In the genomic region with DNA sequence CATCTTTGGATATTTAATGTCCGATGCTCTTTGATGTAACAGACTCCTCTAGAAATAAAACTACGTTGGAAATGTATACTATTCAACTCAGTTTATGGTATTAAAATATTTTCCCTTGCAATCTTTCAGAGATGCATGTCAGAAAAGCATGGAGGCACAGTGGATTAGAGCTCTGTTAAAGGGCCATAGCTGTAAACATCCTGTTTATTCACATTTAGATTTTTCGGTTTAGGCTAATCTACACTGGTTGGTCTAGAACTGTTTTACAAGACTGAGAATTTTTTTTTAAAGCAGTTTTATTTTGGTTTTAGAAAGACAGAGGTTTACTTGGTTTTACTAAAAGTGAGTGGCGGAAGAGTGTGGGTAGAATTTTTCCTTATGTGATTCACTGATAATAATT, we compare ENCODE assay signal across 17 cellular contexts.
"Had no signal": no experiment of that assay in that cellular context is flagged by ENCODE, and none has a peak within 500 bp of the region (broad histone marks: within the 10 kb centered on the region; RNA-seq: fewer than 3 reads in every experiment).

No MANE protein-coding gene starts in this region.

- H3K4me3 ChIP-seq: esophagus muscularis mucosa, gastrocnemius medialis, heart right ventricle, pancreas, tibial artery had no signal

- H3K27me3 ChIP-seq: esophagus muscularis mucosa, gastrocnemius medialis, heart right ventricle, pancreas, tibial artery had no signal

- H3K27me3 Mint-ChIP-seq: naive B cell, progenitor cell of endocrine pancreas had no signal

- H3K27ac Mint-ChIP-seq: nephron, progenitor cell of endocrine pancreas had no signal

- H3K9me3 ChIP-seq: esophagus muscularis mucosa, gastrocnemius medialis, heart right ventricle, pancreas, tibial artery had no signal

- H3K4me1 Mint-ChIP-seq: naive B cell, nephron had no signal

- H3K4me1 ChIP-seq: esophagus muscularis mucosa, gastrocnemius medialis, tibial artery had no signal

- H3K4me3 Mint-ChIP-seq: naive B cell, nephron had no signal

- DNase-seq: effector memory CD4-positive, alpha-beta T cell; gastrocnemius medialis; heart right ventricle; hypothalamus; mesendoderm; naive B cell; occipital lobe; pancreas; right cardiac atrium; small intestine; stimulated activated CD4-positive, alpha-beta T cell treated with anti-CD3 and anti-CD28 coated beads, Interleukin-2, amount 100 ng/mL, for 48 hours; stimulated activated naive CD8-positive, alpha-beta T cell treated with anti-CD3 and anti-CD28 coated beads, Interleukin-15, Interleukin-2, amounts not matched to agents 100 U/mL and 50 U/mL, for 24 hours; tibial artery had no signal

- H3K27ac ChIP-seq: epithelial cell of prostate, esophagus muscularis mucosa, gastrocnemius medialis, heart right ventricle, pancreas, tibial artery had no signal

- H3K36me3 ChIP-seq: gastrocnemius medialis, pancreas had no signal

- H3K9me3 Mint-ChIP-seq: naive B cell, nephron had no signal
